1 cellular context compared by ENCODE assay signal in genomic region chr11:114618139-114618538, GRCh38.
TF ChIP-seq lines count a peak whose summit lies in the region.

No MANE protein-coding gene starts in this region.

TF ChIP-seq in GM12878, 131 proteins besides CTCF, POLR2A, EP300 and RAD21 (continued from another document):
- 0 out of 2 replicates have a peak, but pooled peaks have one; percentile 0 for TF ChIP-seq EED (IDR thresholded peaks at IDR 0.05; ENCODE audit: low read depth)
- peak; percentile 53; the same call in 1 of the 2 replicates for TF ChIP-seq NFIC (IDR thresholded peaks at IDR 0.05; ENCODE audit: low read depth, low read length)
- TF ChIP-seq, protein P1, sequence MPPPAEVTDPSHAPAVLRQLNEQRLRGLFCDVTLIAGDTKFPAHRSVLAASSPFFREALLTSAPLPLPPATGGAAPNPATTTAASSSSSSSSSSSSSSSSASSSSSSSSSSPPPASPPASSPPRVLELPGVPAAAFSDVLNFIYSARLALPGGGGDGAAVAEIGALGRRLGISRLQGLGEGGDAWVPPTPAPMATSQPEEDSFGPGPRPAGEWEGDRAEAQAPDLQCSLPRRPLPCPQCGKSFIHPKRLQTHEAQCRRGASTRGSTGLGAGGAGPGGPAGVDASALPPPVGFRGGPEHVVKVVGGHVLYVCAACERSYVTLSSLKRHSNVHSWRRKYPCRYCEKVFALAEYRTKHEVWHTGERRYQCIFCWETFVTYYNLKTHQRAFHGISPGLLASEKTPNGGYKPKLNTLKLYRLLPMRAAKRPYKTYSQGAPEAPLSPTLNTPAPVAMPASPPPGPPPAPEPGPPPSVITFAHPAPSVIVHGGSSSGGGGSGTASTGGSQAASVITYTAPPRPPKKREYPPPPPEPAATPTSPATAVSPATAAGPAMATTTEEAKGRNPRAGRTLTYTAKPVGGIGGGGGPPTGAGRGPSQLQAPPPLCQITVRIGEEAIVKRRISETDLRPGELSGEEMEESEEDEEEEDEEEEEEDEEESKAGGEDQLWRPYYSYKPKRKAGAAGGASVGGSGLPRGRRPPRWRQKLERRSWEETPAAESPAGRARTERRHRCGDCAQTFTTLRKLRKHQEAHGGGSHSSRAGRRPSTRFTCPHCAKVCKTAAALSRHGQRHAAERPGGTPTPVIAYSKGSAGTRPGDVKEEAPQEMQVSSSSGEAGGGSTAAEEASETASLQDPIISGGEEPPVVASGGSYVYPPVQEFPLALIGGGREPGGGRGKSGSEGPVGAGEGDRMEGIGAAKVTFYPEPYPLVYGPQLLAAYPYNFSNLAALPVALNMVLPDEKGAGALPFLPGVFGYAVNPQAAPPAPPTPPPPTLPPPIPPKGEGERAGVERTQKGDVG (CRISPR knock-in tag; IDR thresholded peaks at IDR 0.05) = peak; percentile 85; the same call in 1 of the 2 replicates
- TF ChIP-seq RUNX3 (IDR thresholded peaks at IDR 0.05; ENCODE audit: low read length) = peak; percentile 58
- 0 out of 2 replicates have a peak, but pooled peaks have one; percentile 1 for TF ChIP-seq MXI1 (IDR thresholded peaks at IDR 0.05; ENCODE audit: low read depth, low read length)
- TF ChIP-seq FOXM1 (IDR thresholded peaks at IDR 0.05; ENCODE audit: low read depth, low read length) = no peak
- TF ChIP-seq ZNF24 (IDR thresholded peaks at IDR 0.05) = peak; percentile 98
- TF ChIP-seq SKIL (IDR thresholded peaks at IDR 0.05; ENCODE audit: low read depth, poor library complexity, severe bottlenecking) = no peak
- 0 out of 2 replicates have a peak, but pooled peaks have one; percentile 22 for TF ChIP-seq HCFC1 (IDR thresholded peaks at IDR 0.05; ENCODE audit: low read length)
- peak; percentile 73 for TF ChIP-seq ZNF687 (IDR thresholded peaks at IDR 0.05)
- peak; percentile 33; the same call in 1 of the 2 replicates for TF ChIP-seq CBFB (IDR thresholded peaks at IDR 0.05; ENCODE audit: low read depth)
- TF ChIP-seq, protein P2, sequence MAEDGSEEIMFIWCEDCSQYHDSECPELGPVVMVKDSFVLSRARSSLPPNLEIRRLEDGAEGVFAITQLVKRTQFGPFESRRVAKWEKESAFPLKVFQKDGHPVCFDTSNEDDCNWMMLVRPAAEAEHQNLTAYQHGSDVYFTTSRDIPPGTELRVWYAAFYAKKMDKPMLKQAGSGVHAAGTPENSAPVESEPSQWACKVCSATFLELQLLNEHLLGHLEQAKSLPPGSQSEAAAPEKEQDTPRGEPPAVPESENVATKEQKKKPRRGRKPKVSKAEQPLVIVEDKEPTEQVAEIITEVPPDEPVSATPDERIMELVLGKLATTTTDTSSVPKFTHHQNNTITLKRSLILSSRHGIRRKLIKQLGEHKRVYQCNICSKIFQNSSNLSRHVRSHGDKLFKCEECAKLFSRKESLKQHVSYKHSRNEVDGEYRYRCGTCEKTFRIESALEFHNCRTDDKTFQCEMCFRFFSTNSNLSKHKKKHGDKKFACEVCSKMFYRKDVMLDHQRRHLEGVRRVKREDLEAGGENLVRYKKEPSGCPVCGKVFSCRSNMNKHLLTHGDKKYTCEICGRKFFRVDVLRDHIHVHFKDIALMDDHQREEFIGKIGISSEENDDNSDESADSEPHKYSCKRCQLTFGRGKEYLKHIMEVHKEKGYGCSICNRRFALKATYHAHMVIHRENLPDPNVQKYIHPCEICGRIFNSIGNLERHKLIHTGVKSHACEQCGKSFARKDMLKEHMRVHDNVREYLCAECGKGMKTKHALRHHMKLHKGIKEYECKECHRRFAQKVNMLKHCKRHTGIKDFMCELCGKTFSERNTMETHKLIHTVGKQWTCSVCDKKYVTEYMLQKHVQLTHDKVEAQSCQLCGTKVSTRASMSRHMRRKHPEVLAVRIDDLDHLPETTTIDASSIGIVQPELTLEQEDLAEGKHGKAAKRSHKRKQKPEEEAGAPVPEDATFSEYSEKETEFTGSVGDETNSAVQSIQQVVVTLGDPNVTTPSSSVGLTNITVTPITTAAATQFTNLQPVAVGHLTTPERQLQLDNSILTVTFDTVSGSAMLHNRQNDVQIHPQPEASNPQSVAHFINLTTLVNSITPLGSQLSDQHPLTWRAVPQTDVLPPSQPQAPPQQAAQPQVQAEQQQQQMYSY (CRISPR knock-in tag; IDR thresholded peaks at IDR 0.05) = peak; percentile 77
- TF ChIP-seq MYC (IDR thresholded peaks at IDR 0.05; ENCODE audit: insufficient read depth, insufficient read length, insufficient replicate concordance, low read length, severe bottlenecking) = no peak
- peak; percentile 51 for TF ChIP-seq NR2F1 (conservative IDR thresholded peaks at IDR 0.05)
- peak; percentile 34 for TF ChIP-seq SREBF1 (IDR thresholded peaks at IDR 0.05; ENCODE audit: low read length)
